29 cellular contexts compared by ENCODE assay signal in the genomic region with DNA sequence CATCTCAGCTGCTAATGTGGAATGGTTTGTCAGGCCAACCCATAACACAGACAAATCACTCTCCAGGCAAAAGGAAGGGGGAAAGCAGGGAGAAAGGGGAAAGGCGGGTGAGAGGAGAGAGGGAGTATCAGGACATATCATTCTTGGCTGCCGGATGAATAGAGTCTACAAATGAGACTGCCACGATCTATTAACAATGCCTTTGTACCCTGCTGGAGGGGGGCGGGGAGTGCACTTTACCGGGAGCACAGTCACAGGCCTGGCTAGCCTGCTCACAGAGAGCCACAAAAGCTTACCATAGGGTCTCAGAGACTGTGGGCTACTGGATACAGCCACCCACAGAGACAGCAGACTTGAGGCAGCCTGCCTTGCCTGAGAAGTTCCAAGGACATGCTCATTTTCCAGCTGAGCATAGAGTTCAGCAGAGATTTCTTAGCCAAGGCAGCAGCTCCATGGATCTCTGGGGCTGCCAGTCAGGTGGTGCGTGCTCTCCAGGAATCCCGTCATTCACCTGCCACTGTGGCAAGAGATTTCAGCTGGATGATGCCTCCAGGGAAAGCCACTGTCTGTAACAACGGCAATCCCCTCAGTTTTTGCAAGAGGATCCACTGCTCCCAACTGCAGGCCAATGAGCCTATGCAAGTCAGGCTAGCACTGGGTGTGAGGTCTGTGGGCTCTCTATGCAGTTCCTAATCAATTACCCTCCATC.
A peak's percentile ranks its signal among the peaks of the same experiment; 100 is the strongest.
DNase-seq lines count a peak whose midpoint lies in the region; ATAC-seq, FAIRE-seq and TF ChIP-seq lines count a peak whose summit lies in the region.
"Had no signal": no experiment of that assay in that cellular context is flagged by ENCODE, and none has a peak within 500 bp of the region (broad histone marks: within the 10 kb centered on the region; RNA-seq: fewer than 3 reads in every experiment).

No MANE protein-coding gene starts in this region.

- H3K4me3 ChIP-seq in HepG2 (replicated peaks in 1 of 3; ENCODE audit: insufficient read depth in 1 of 3, low read depth in 2 of 3, low read length in 3 of 3): no peak overlapping the region
- no peak overlapping the region for H3K4me3 ChIP-seq in right lobe of liver
- H3K4me3 ChIP-seq in neural progenitor cell: no peak overlapping the region
- H3K4me3 ChIP-seq: colonic mucosa, SJSA1, thyroid gland had no signal

- POLR2A ChIA-PET in HepG2 (lab: Yijun Ruan, JAX): no interaction called here

- TF ChIP-seq CTCF in HepG2 (CRISPR knock-in tag; IDR thresholded peaks at IDR 0.05) (no peak), right lobe of liver (IDR thresholded peaks at IDR 0.05) (no peak), neural progenitor cell (IDR thresholded peaks at IDR 0.05) (no peak), type B pancreatic cell (conservative IDR thresholded peaks at IDR 0.05) (peak; percentile 62)

- ATAC-seq in HepG2 (peak; percentile 66), right lobe of liver (no peak)
- ATAC-seq in stimulated activated effector memory CD8-positive, alpha-beta T cell treated with anti-CD3 and anti-CD28 coated beads, Interleukin-12 subunit alpha, Interleukin-12 subunit beta, amount 100 ng/mL, for 72 hours: no peak
- ATAC-seq: CD8-positive, alpha-beta T cell; esophagus mucosa; left colon; T-cell had no signal

- H3K36me3 ChIP-seq in HepG2 (replicated peaks in 1 of 2; ENCODE audit: control insufficient read depth in 1 of 2, insufficient read depth in 2 of 2, low read length in 2 of 2): no peaks in the 10 kb centered on the region
- no peaks in the 10 kb centered on the region for H3K36me3 ChIP-seq in right lobe of liver
- H3K36me3 ChIP-seq in neural progenitor cell: no peaks in the 10 kb centered on the region
- H3K36me3 ChIP-seq: colonic mucosa, thyroid gland had no signal

- intact Hi-C loops in HepG2 (cut with micrococcal nuclease; ENCODE audit: unreplicated experiment) (no loop called here), right lobe of liver (cut with DNase I) (no loop called here)

- DNase-seq in HepG2 (ENCODE audit: low spot score) (no peak), right lobe of liver (no peak), foreskin melanocyte (peak; percentile 6), neural progenitor cell (ENCODE audit: low spot score) (peak; percentile 23), type B pancreatic cell (ENCODE audit: extremely low spot score, unreplicated experiment) (no peak), NCI-H748 (lab: John Stamatoyannopoulos, UW; ENCODE audit: unreplicated experiment) (no peak), NCI-H1048 (lab: John Stamatoyannopoulos, UW) (no peak)
- no peak for DNase-seq in stimulated activated effector memory CD8-positive, alpha-beta T cell treated with anti-CD3 and anti-CD28 coated beads, Interleukin-12 subunit alpha, Interleukin-12 subunit beta, amount 100 ng/mL, for 72 hours (ENCODE audit: low spot score in 2 of 2)
- DNase-seq: activated CD4-positive, alpha-beta memory T cell treated with anti-CD3 and anti-CD28 coated beads, Interleukin-2, amount 10 ng/mL, durations not matched to agents 7 days and 5 days; activated CD8-positive, alpha-beta memory T cell treated with anti-CD3 and anti-CD28 coated beads, Interleukin-2, amount 50 U/mL, for 48 hours; activated naive CD4-positive, alpha-beta T cell treated with anti-CD3 and anti-CD28 coated beads, Interleukin-2, amount 50 U/mL, for 16 hours; CD8-positive, alpha-beta T cell; colonic mucosa; foreskin fibroblast; left colon; mesendoderm; NCI-H1092 treated with DMSO at 0.1 percent for 48 hours; NCI-H187 treated with DMSO at 0.1 percent for 48 hours; NCI-H2227 treated with DMSO at 0.1 percent for 48 hours; RPMI8226; stimulated activated naive CD4-positive, alpha-beta T cell; T-cell; thyroid gland had no signal

- H3K79me2 ChIP-seq in HepG2 (ENCODE audit: insufficient read depth, low read length) (no peaks in the 10 kb centered on the region), neural progenitor cell (ENCODE audit: low read depth) (no peaks in the 10 kb centered on the region)
- H3K79me2 ChIP-seq: parathyroid adenoma had no signal

- H3K4me3 Mint-ChIP-seq in neural progenitor cell: no peak overlapping the region
- no peak overlapping the region for H3K4me3 Mint-ChIP-seq in type B pancreatic cell
- H3K4me3 Mint-ChIP-seq in stimulated activated effector memory CD8-positive, alpha-beta T cell treated with anti-CD3 and anti-CD28 coated beads, Interleukin-12 subunit alpha, Interleukin-12 subunit beta, amount 100 ng/mL, for 72 hours: no peak overlapping the region
- H3K4me3 Mint-ChIP-seq: activated CD4-positive, alpha-beta memory T cell treated with anti-CD3 and anti-CD28 coated beads, Interleukin-2, amount 10 ng/mL, durations not matched to agents 7 days and 5 days; CD8-positive, alpha-beta T cell; IgD-negative memory B cell; T-cell had no signal

- H4K20me1 ChIP-seq in HepG2 (ENCODE audit: insufficient read depth, low read length) (no peaks in the 10 kb centered on the region), neural progenitor cell (ENCODE audit: low read depth) (no peaks in the 10 kb centered on the region)

- TF ChIP-seq RAD21 in HepG2 (CRISPR knock-in tag; IDR thresholded peaks at IDR 0.05): no peak

- no peaks in the 10 kb centered on the region for H3K9me3 ChIP-seq in HepG2 (ENCODE audit: low read length)
- no peaks in the 10 kb centered on the region for H3K9me3 ChIP-seq in right lobe of liver
- H3K9me3 ChIP-seq in neural progenitor cell (ENCODE audit: low read depth): no peaks in the 10 kb centered on the region
- H3K9me3 ChIP-seq: colonic mucosa, SJSA1, thyroid gland had no signal

- H2AFZ ChIP-seq in HepG2 (ENCODE audit: low read length): no peak overlapping the region
- H2AFZ ChIP-seq in neural progenitor cell (replicated peaks): no peak overlapping the region
- H2AFZ ChIP-seq: parathyroid adenoma had no signal

- H3K4me1 Mint-ChIP-seq in neural progenitor cell (peaks cover 35% of the 10 kb centered on the region), type B pancreatic cell (ENCODE audit: unreplicated experiment) (peaks cover 22% of the 10 kb centered on the region)
- H3K4me1 Mint-ChIP-seq in stimulated activated effector memory CD8-positive, alpha-beta T cell treated with anti-CD3 and anti-CD28 coated beads, Interleukin-12 subunit alpha, Interleukin-12 subunit beta, amount 100 ng/mL, for 72 hours: no peaks in the 10 kb centered on the region
- H3K4me1 Mint-ChIP-seq: T-cell had no signal

- no peaks in the 10 kb centered on the region for H3K9me3 Mint-ChIP-seq in neural progenitor cell
- no peaks in the 10 kb centered on the region for H3K9me3 Mint-ChIP-seq in type B pancreatic cell
- H3K9me3 Mint-ChIP-seq in stimulated activated effector memory CD8-positive, alpha-beta T cell treated with anti-CD3 and anti-CD28 coated beads, Interleukin-12 subunit alpha, Interleukin-12 subunit beta, amount 100 ng/mL, for 72 hours: no peaks in the 10 kb centered on the region
- H3K9me3 Mint-ChIP-seq: activated CD4-positive, alpha-beta memory T cell treated with anti-CD3 and anti-CD28 coated beads, Interleukin-2, amount 10 ng/mL, durations not matched to agents 7 days and 5 days; CD8-positive, alpha-beta T cell; IgD-negative memory B cell; T-cell had no signal

- peak overlapping the region; percentile 58 for H3K27ac Mint-ChIP-seq in neural progenitor cell
- no peak overlapping the region for H3K27ac Mint-ChIP-seq in type B pancreatic cell
- no peak overlapping the region for H3K27ac Mint-ChIP-seq in stimulated activated effector memory CD8-positive, alpha-beta T cell treated with anti-CD3 and anti-CD28 coated beads, Interleukin-12 subunit alpha, Interleukin-12 subunit beta, amount 100 ng/mL, for 72 hours
- H3K27ac Mint-ChIP-seq: activated CD4-positive, alpha-beta memory T cell treated with anti-CD3 and anti-CD28 coated beads, Interleukin-2, amount 10 ng/mL, durations not matched to agents 7 days and 5 days; CD8-positive, alpha-beta T cell; IgD-negative memory B cell; T-cell had no signal

- in situ Hi-C loops in HepG2 (cut with HindIII; ENCODE audit: extremely low pct_ligation_motif_present, low pct_unique_long_range_greater_than_20kb): no loop called here

- no peak overlapping the region for H3K9ac ChIP-seq in HepG2 (ENCODE audit: insufficient read depth, low read depth, low read length)
- H3K9ac ChIP-seq in neural progenitor cell: no peak overlapping the region
- H3K9ac ChIP-seq: parathyroid adenoma had no signal

- H3K27ac ChIP-seq in HepG2 (ENCODE audit: extremely low read length, insufficient read depth, low read length): no peak overlapping the region
- no peak overlapping the region for H3K27ac ChIP-seq in right lobe of liver
- H3K27ac ChIP-seq in neural progenitor cell: no peak overlapping the region
- H3K27ac ChIP-seq: colonic mucosa, parathyroid adenoma, SJSA1, thyroid gland had no signal

- H3K36me3 Mint-ChIP-seq in neural progenitor cell (peaks cover 2% of the 10 kb centered on the region), type B pancreatic cell (peaks cover 13% of the 10 kb centered on the region)
- H3K36me3 Mint-ChIP-seq in stimulated activated effector memory CD8-positive, alpha-beta T cell treated with anti-CD3 and anti-CD28 coated beads, Interleukin-12 subunit alpha, Interleukin-12 subunit beta, amount 100 ng/mL, for 72 hours: no peaks in the 10 kb centered on the region
- H3K36me3 Mint-ChIP-seq: CD8-positive, alpha-beta T cell; T-cell had no signal

- H3K27me3 ChIP-seq in HepG2 (ENCODE audit: control insufficient read depth in 1 of 2, insufficient read depth in 2 of 2, low read length in 2 of 2): peaks cover 2 to 55% of the 10 kb centered on the region in 2 experiments; a peak in 4 of 5 replicates
- no peaks in the 10 kb centered on the region for H3K27me3 ChIP-seq in right lobe of liver
- no peaks in the 10 kb centered on the region for H3K27me3 ChIP-seq in neural progenitor cell
- H3K27me3 ChIP-seq: colonic mucosa, SJSA1, thyroid gland had no signal

- no peak for TF ChIP-seq EP300 in HepG2 (IDR thresholded peaks at IDR 0.05; ENCODE audit: low read depth in 2 of 2, low read length in 2 of 2)
- no peak for TF ChIP-seq EP300 in HepG2 (CRISPR knock-in tag; IDR thresholded peaks at IDR 0.05; ENCODE audit: borderline replicate concordance)

- no TSS peak for BruUV-seq in HepG2 (replicated peaks; lab: Mats Ljungman, UMichigan)

- no peaks in the 10 kb centered on the region for H3F3A ChIP-seq in neural progenitor cell (ENCODE audit: low read depth)

- WGBS in HepG2 (ENCODE audit: low lambda C conversion rate): 4% methylated on average over 4 of the region's 8 CpGs
- 63% methylated on average over 5 of the region's 8 CpGs for WGBS in right lobe of liver (ENCODE audit: insufficient coverage, low coverage, low lambda C conversion rate, missing lambda C conversion rate)

- peaks cover 15% of the 10 kb centered on the region for H3K27me3 Mint-ChIP-seq in neural progenitor cell (ENCODE audit: insufficient read depth, low read depth)
- peaks cover 31% of the 10 kb centered on the region for H3K27me3 Mint-ChIP-seq in type B pancreatic cell

- no peak overlapping the region for H3K4me2 ChIP-seq in HepG2 (ENCODE audit: low read depth, low read length)
- no peak overlapping the region for H3K4me2 ChIP-seq in neural progenitor cell

- no peak for FAIRE-seq in HepG2 (lab: Jason Lieb, UNC)
- FAIRE-seq: A204.1, GM12891 had no signal

- H3K4me1 ChIP-seq in HepG2 (ENCODE audit: insufficient read depth, low read length) (no peaks in the 10 kb centered on the region), right lobe of liver (no peaks in the 10 kb centered on the region), neural progenitor cell (peaks cover 4% of the 10 kb centered on the region)
- H3K4me1 ChIP-seq: colonic mucosa, parathyroid adenoma had no signal

- CTCF ChIA-PET in HepG2 (lab: Yijun Ruan, JAX; ENCODE audit: low intra/inter-chr PET ratio, low total read pairs): no interaction called here

- TF ChIP-seq POLR2A in HepG2 (IDR thresholded peaks at IDR 0.05; ENCODE audit: insufficient read depth in 1 of 2, low read depth in 2 of 2, low read length in 2 of 2) (no peak), right lobe of liver (IDR thresholded peaks at IDR 0.05) (no peak)

Comparison
In these comparisons a context has a peak if more than half of its experiments do, and no peak if none do; other contexts are left out.
1. DNase-seq: peak in foreskin melanocyte (single experiment) and neural progenitor cell (single experiment); none in HepG2 (single experiment), right lobe of liver (0 of 3), type B pancreatic cell (single experiment), NCI-H748 (single experiment), stimulated activated effector memory CD8-positive, alpha-beta T cell treated with anti-CD3 and anti-CD28 coated beads, Interleukin-12 subunit alpha, Interleukin-12 subunit beta, amount 100 ng/mL, for 72 hours (0 of 2) and NCI-H1048 (single experiment).